ENCODE assay signal across 1 cellular context in the genomic region with DNA sequence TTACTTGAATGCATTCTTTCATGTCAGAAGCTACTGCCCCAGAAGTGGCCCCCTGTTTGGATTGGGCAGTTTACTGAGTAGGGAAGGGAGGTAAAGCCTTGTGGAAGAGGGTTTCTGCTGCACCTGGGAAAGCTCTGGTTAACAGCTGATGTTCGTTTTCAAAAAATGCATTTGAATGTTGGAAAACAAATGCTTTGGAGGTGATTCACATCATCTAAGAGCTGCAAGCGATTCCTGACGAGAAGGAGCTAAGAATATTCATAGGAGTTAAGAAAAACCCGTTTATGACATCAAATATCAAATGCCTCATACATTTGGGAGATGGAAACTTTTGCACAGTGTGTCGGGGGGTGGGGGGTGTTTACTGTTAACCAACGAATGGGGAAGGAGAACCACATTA.
TF ChIP-seq lines count a peak whose summit lies in the region.

No MANE protein-coding gene starts in this region.

TF ChIP-seq in IMR-90, 13 proteins besides CTCF, POLR2A, EP300 and RAD21 (continued from another document):
- no peak for TF ChIP-seq MAZ (IDR thresholded peaks at IDR 0.05; ENCODE audit: borderline replicate concordance, low read depth, low read length)
